In genomic region chr1:45526135-45526644, GRCh38 we compare ENCODE assay signal across 2 cellular contexts.
TF ChIP-seq lines count a peak whose summit lies in the region.

No MANE protein-coding gene starts in this region.

TF ChIP-seq in SK-N-SH, 30 proteins besides CTCF, POLR2A, EP300 and RAD21:
- TF ChIP-seq, protein P1, sequence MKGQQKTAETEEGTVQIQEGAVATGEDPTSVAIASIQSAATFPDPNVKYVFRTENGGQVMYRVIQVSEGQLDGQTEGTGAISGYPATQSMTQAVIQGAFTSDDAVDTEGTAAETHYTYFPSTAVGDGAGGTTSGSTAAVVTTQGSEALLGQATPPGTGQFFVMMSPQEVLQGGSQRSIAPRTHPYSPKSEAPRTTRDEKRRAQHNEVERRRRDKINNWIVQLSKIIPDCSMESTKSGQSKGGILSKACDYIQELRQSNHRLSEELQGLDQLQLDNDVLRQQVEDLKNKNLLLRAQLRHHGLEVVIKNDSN (IDR thresholded peaks at IDR 0.05; ENCODE audit: borderline replicate concordance, low read depth), result no peak
- TF ChIP-seq ELF1 (IDR thresholded peaks at IDR 0.05) (no peak), RCOR1 (IDR thresholded peaks at IDR 0.05; ENCODE audit: low read length) (no peak), FOXM1 (IDR thresholded peaks at IDR 0.05; ENCODE audit: low read depth) (no peak), CHD2 (IDR thresholded peaks at IDR 0.05; ENCODE audit: low read length, partially characterized antibody) (no peak), NFIC (IDR thresholded peaks at IDR 0.05; ENCODE audit: borderline replicate concordance) (no peak), SMC3 (IDR thresholded peaks at IDR 0.05; ENCODE audit: low read depth, low read length) (no peak), FOSL2 (IDR thresholded peaks at IDR 0.05; ENCODE audit: borderline replicate concordance, low read depth) (no peak), MEF2A (IDR thresholded peaks at IDR 0.05; ENCODE audit: borderline replicate concordance, low read depth) (no peak), TCF12 (IDR thresholded peaks at IDR 0.05) (no peak), TEAD4 (IDR thresholded peaks at IDR 0.05; ENCODE audit: borderline replicate concordance, insufficient read depth) (no peak), USF2 (IDR thresholded peaks at IDR 0.05; ENCODE audit: borderline replicate concordance, low read depth, low read length) (no peak), FOXJ3 (CRISPR knock-in tag; IDR thresholded peaks at IDR 0.05) (no peak), EZH2phosphoT487 (IDR thresholded peaks at IDR 0.05; ENCODE audit: borderline replicate concordance, low read depth) (no peak)
- TF ChIP-seq, protein P2, sequence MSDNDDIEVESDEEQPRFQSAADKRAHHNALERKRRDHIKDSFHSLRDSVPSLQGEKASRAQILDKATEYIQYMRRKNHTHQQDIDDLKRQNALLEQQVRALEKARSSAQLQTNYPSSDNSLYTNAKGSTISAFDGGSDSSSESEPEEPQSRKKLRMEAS (IDR thresholded peaks at IDR 0.05; ENCODE audit: low read depth), result no peak

TF ChIP-seq in SK-N-SH treated with all-trans-retinoic acid at 6 μM for 48 hours, 23 proteins besides CTCF, POLR2A, EP300 and RAD21:
- TF ChIP-seq PPARA (CRISPR knock-in tag; IDR thresholded peaks at IDR 0.05; ENCODE audit: borderline replicate concordance) (no peak), PATZ1 (CRISPR knock-in tag; IDR thresholded peaks at IDR 0.05; ENCODE audit: borderline replicate concordance) (no peak), POU6F1 (CRISPR knock-in tag; IDR thresholded peaks at IDR 0.05; ENCODE audit: borderline replicate concordance, low read depth) (no peak), SNAI2 (CRISPR knock-in tag; IDR thresholded peaks at IDR 0.05) (no peak), ESRRG (CRISPR knock-in tag; IDR thresholded peaks at IDR 0.05) (no peak), RARB (CRISPR knock-in tag; IDR thresholded peaks at IDR 0.05) (no peak), ZNF8 (CRISPR knock-in tag; IDR thresholded peaks at IDR 0.05) (no peak), ZNF565 (CRISPR knock-in tag; conservative IDR thresholded peaks at IDR 0.05; ENCODE audit: low read depth) (no peak), ISL1 (CRISPR knock-in tag; IDR thresholded peaks at IDR 0.05) (no peak), TOX (CRISPR knock-in tag; IDR thresholded peaks at IDR 0.05; ENCODE audit: borderline replicate concordance) (no peak)
